ENCODE assay signal across 1 cellular context in the genomic region with DNA sequence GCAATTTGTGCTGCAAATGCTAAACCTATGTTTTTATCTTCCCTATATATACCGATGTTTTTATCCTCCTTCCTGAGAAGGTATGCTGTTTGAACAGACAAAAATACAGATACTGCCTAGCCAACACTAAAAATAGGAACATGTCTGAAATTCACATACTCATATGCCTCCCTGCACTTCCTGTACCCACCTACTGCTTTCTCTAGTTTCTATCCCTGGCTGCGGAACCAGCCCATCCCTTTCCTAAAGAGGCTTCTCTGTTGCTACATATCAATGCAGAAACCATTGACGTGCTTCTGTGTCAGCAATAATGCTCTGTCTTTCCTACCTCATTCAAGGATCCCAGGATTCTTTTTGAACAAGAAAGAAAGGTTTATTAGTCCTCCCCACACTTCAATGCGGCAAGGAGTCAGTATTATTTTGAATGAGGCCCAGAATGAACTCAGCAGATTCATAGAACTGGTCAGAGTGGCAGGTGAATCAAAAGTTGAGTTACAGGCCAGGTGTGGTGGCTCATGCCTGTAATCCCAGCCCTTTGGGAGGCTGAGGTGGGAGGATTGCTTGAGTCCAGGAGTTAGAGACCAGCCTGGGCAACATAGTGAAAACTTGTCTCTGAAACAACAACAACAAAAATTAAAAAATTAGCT.
TF ChIP-seq lines count a peak whose summit lies in the region.

No MANE protein-coding gene starts in this region.

TF ChIP-seq in HepG2, 621 proteins besides CTCF, POLR2A, EP300 and RAD21 (continued from another document):
- TF ChIP-seq ATF7-NPFF (CRISPR knock-in tag; IDR thresholded peaks at IDR 0.05; ENCODE audit: low read depth) = no peak
- no peak for TF ChIP-seq ZNF12 (CRISPR knock-in tag; IDR thresholded peaks at IDR 0.05)
- TF ChIP-seq ZNF747 (CRISPR knock-in tag; IDR thresholded peaks at IDR 0.05; ENCODE audit: borderline replicate concordance) = no peak
- no peak for TF ChIP-seq MXI1 (IDR thresholded peaks at IDR 0.05; ENCODE audit: borderline replicate concordance, low read depth, low read length)
- no peak for TF ChIP-seq ZNF263 (CRISPR knock-in tag; IDR thresholded peaks at IDR 0.05)
